In genomic region chr15:49314729-49315128, GRCh38 we compare ENCODE assay signal across 25 cellular contexts.
DNase-seq lines count a peak whose midpoint lies in the region; ATAC-seq, FAIRE-seq and TF ChIP-seq lines count a peak whose summit lies in the region.
"Had no signal": no experiment of that assay in that cellular context is flagged by ENCODE, and none has a peak within 500 bp of the region (broad histone marks: within the 10 kb centered on the region; RNA-seq: fewer than 3 reads in every experiment).

No MANE protein-coding gene starts in this region.

- H3K79me1 ChIP-seq in H1 (ENCODE audit: low read depth, low read length): no peaks in the 10 kb centered on the region

- DNase-seq in G401 (ENCODE audit: low spot score) (peak; percentile 55), H1 (ENCODE audit: low read depth in 1 of 2, low spot score in 2 of 2) (no peak), right cardiac atrium (peak; percentile 27 to 75 (median 65)), GM12891 (ENCODE audit: insufficient read length, low spot score) (no peak), D721Med (ENCODE audit: insufficient read length, low spot score) (no peak)
- no peak for DNase-seq in effector memory CD8-positive, alpha-beta T cell
- DNase-seq: AML-193; CD4-positive, alpha-beta T cell; GDM1; Kasumi-1; MV-4-11; NCI-H1105; NCI-H1436 treated with DMSO at 0.1 percent for 48 hours; NCI-H187 treated with DMSO at 0.1 percent for 48 hours; NCI-H2171 treated with DMSO at 0.1 percent for 48 hours; NCI-H345; NCI-H510A treated with DMSO at 0.1 percent for 48 hours had no signal

- no peak overlapping the region for H3K27ac Mint-ChIP-seq in effector memory CD8-positive, alpha-beta T cell
- H3K27ac Mint-ChIP-seq: CD4-positive, alpha-beta T cell had no signal

- TF ChIP-seq RAD21 in H1 (IDR thresholded peaks at IDR 0.05 in 1 of 2, conservative IDR thresholded peaks at IDR 0.05 in 1 of 2; ENCODE audit: low read depth in 2 of 2, low read length in 2 of 2): no peak

- POLR2A ChIA-PET in H1 (lab: Charles Lee; ENCODE audit: partially characterized antibody): interaction anchor here (0.9 kb wide), 1 partner anchor 14 kb away, joined by 3 read pairs; no protein-coding TSS in a partner anchor

- H3K4me3 Mint-ChIP-seq in effector memory CD8-positive, alpha-beta T cell: no peak overlapping the region
- H3K4me3 Mint-ChIP-seq: CD4-positive, alpha-beta T cell had no signal

- no peak overlapping the region; the same call in 1 of the 2 replicates for H2BK12ac ChIP-seq in H1 (ENCODE audit: low read depth, low read length)

- TF ChIP-seq CTCF in H1 (IDR thresholded peaks at IDR 0.05; ENCODE audit: control extremely low read depth in 1 of 3, insufficient read depth in 1 of 3, low read depth in 1 of 3, low read length in 3 of 3) (no peak), D721Med (IDR thresholded peaks at IDR 0.05; ENCODE audit: insufficient read depth, missing control alignments) (no peak)

- H4K8ac ChIP-seq in H1 (ENCODE audit: extremely low read depth, insufficient read depth, low read length): no peak overlapping the region

- no peak overlapping the region for H3K23ac ChIP-seq in H1 (ENCODE audit: insufficient read length)

- H2AK5ac ChIP-seq in H1 (ENCODE audit: low read depth, low read length): peak overlapping the region; percentile 31; the same call in 1 of the 2 replicates

- ATAC-seq in right cardiac atrium: peak; percentile 52 to 87
- ATAC-seq in effector memory CD8-positive, alpha-beta T cell (replicated peaks): no peak
- ATAC-seq in HG03378 (IDR thresholded peaks at IDR 0.05; ENCODE audit: unreplicated experiment): no peak
- ATAC-seq: GM12878, K562 had no signal

- CTCF ChIA-PET in H1 (lab: Charles Lee; ENCODE audit: partially characterized antibody): interaction anchor here (1.7 kb wide), 1 partner anchor 107 kb away, joined by 4 read pairs; no protein-coding TSS in a partner anchor

- WGBS in H1 (ENCODE audit: extremely low coverage in 1 of 2, insufficient coverage in 1 of 2, insufficient read length in 1 of 2, insufficient replicate concordance in 2 of 2, low coverage in 1 of 2, low lambda C conversion rate in 2 of 2, missing lambda C conversion rate in 1 of 2), 2 experiments: 100% methylated on average over 1 of the region's 1 CpG; no CpG with 5 or more reads in 1 of the 2 experiments
- WGBS in right cardiac atrium: 26% methylated on average over 1 of the region's 1 CpG

- peak overlapping the region; percentile 35 for H4K91ac ChIP-seq in H1 (replicated peaks; ENCODE audit: insufficient read length, low read length)

- H3K9me3 ChIP-seq in HUES6 (ENCODE audit: control insufficient read depth, insufficient read depth, low read depth, low read length): no peaks in the 10 kb centered on the region
- no peaks in the 10 kb centered on the region for H3K9me3 ChIP-seq in H1 (ENCODE audit: insufficient read depth in 2 of 2, low read depth in 1 of 2, low read length in 1 of 2)
- no peaks in the 10 kb centered on the region for H3K9me3 ChIP-seq in right cardiac atrium (ENCODE audit: control insufficient read depth, low read length)
- H3K9me3 ChIP-seq: SJSA1 had no signal

- H3K9ac ChIP-seq in HUES6 (ENCODE audit: low read length): no peak overlapping the region
- H3K9ac ChIP-seq in H1 (replicated peaks in 1 of 4; ENCODE audit: extremely low read depth in 1 of 4, low read depth in 3 of 4, low read length in 3 of 4): no peak overlapping the region
- H3K9ac ChIP-seq: BLaER1 treated with 17β-estradiol and CSF1 and Interleukin-3, amounts not matched to agents 10 nM and 100 nM had no signal

- H3K18ac ChIP-seq in H1 (ENCODE audit: extremely low read depth, low read length): no peak overlapping the region

- peaks cover 0 to 2% of the 10 kb centered on the region in 2 donors for H3K9me3 Mint-ChIP-seq in effector memory CD8-positive, alpha-beta T cell
- H3K9me3 Mint-ChIP-seq: CD4-positive, alpha-beta T cell had no signal

- H3K36me3 Mint-ChIP-seq in effector memory CD8-positive, alpha-beta T cell (ENCODE audit: insufficient read depth): peaks cover 5% of the 10 kb centered on the region

- H3K4me1 ChIP-seq in HUES6 (ENCODE audit: control insufficient read depth, insufficient read depth, low read length): peaks cover 11% of the 10 kb centered on the region
- H3K4me1 ChIP-seq in H1 (replicated peaks in 1 of 4; ENCODE audit: control insufficient read depth in 3 of 4, insufficient read depth in 4 of 4, low read length in 3 of 4): peaks cover 0 to 8% (median 7%) of the 10 kb centered on the region in 4 experiments; a peak in 3 of 7 replicates
- no peaks in the 10 kb centered on the region for H3K4me1 ChIP-seq in right cardiac atrium (ENCODE audit: control insufficient read depth, insufficient read depth, low read length)
- H3K4me1 ChIP-seq: SJSA1 had no signal

- H4K20me1 ChIP-seq in H1 (replicated peaks in 1 of 2; ENCODE audit: control insufficient read depth in 1 of 2, insufficient read depth in 2 of 2, low read length in 2 of 2): no peaks in the 10 kb centered on the region
- H4K20me1 ChIP-seq: BLaER1 treated with 17β-estradiol and CSF1 and Interleukin-3, amounts not matched to agents 10 nM and 100 nM had no signal

- FAIRE-seq in H1 (lab: Jason Lieb, UNC): no peak
- FAIRE-seq in GM12891 (lab: Jason Lieb, UNC): no peak
- FAIRE-seq in D721Med (lab: Jason Lieb, UNC): no peak
- FAIRE-seq: A204.1, GM12878, H54, K562 had no signal

- no peak for TF ChIP-seq POLR2A in H1 (IDR thresholded peaks at IDR 0.05; ENCODE audit: control extremely low read depth in 1 of 2, low read depth in 2 of 2, low read length in 2 of 2)
- TF ChIP-seq POLR2A in GM12891 (IDR thresholded peaks at IDR 0.05; ENCODE audit: low read depth, low read length): no peak

- H3K14ac ChIP-seq in H1 (ENCODE audit: insufficient read length): no peak overlapping the region

- H2BK5ac ChIP-seq in H1 (ENCODE audit: low read depth, low read length): 0 out of 2 replicates have a peak overlapping the region, but pooled peaks have one; percentile 28

- H3K4me3 ChIP-seq in HUES6 (ENCODE audit: low read depth, low read length) (no peak overlapping the region), H1 (ENCODE audit: extremely low read depth in 1 of 4, insufficient read depth in 2 of 4, low read depth in 3 of 4, low read length in 4 of 4) (no peak overlapping the region), right cardiac atrium (ENCODE audit: low read length) (no peak overlapping the region)
- H3K4me3 ChIP-seq: BLaER1 treated with 17β-estradiol and CSF1 and Interleukin-3, amounts not matched to agents 10 nM and 100 nM; GM12878; K562; SJSA1 had no signal

- no peak overlapping the region for H3K56ac ChIP-seq in H1 (replicated peaks; ENCODE audit: insufficient read length, low read depth, low read length)

- H3K79me2 ChIP-seq in H1 (ENCODE audit: control insufficient read depth in 1 of 2, insufficient read depth in 2 of 2, low read length in 2 of 2): no peaks in the 10 kb centered on the region

- H3K4me1 Mint-ChIP-seq in effector memory CD8-positive, alpha-beta T cell (ENCODE audit: low read depth in 2 of 2): peaks cover 10 to 25% of the 10 kb centered on the region in 2 donors

- in situ Hi-C loops in G401 (cut with HindIII; ENCODE audit: low sequenced_read_pairs): no loop called here

- H3K4ac ChIP-seq in H1 (replicated peaks; ENCODE audit: insufficient read length, low read depth, low read length): peak overlapping the region; percentile 44

- intact Hi-C loops in right cardiac atrium (cut with DNase I): no loop called here

- peak overlapping the region; percentile 25 for H4K5ac ChIP-seq in H1 (ENCODE audit: insufficient read length, low read depth, low read length)

- no peak overlapping the region for H3K4me2 ChIP-seq in H1 (ENCODE audit: insufficient read depth in 1 of 2, low read depth in 2 of 2, low read length in 2 of 2)
- H3K4me2 ChIP-seq: BLaER1 treated with 17β-estradiol and CSF1 and Interleukin-3, amounts not matched to agents 10 nM and 100 nM had no signal

- H2AFZ ChIP-seq in H1 (ENCODE audit: low read length): no peak overlapping the region

- no peak overlapping the region for H2BK15ac ChIP-seq in H1 (ENCODE audit: low read length)

- H3K27me3 ChIP-seq in HUES6 (ENCODE audit: control insufficient read depth, insufficient read depth, low read length) (no peaks in the 10 kb centered on the region), H1 (replicated peaks in 1 of 4; ENCODE audit: control insufficient read depth in 3 of 4, extremely low read depth in 1 of 4, insufficient read depth in 3 of 4, low read length in 3 of 4) (no peaks in the 10 kb centered on the region), right cardiac atrium (ENCODE audit: control insufficient read depth, insufficient read depth) (no peaks in the 10 kb centered on the region)
- H3K27me3 ChIP-seq: BLaER1 treated with 17β-estradiol and CSF1 and Interleukin-3, amounts not matched to agents 10 nM and 100 nM; SJSA1 had no signal

- no peak for TF ChIP-seq EP300 in H1 (IDR thresholded peaks at IDR 0.05; ENCODE audit: borderline replicate concordance in 1 of 2, low read depth in 2 of 2, low read length in 2 of 2)

- no peaks in the 10 kb centered on the region for H3K27me3 Mint-ChIP-seq in effector memory CD8-positive, alpha-beta T cell
- H3K27me3 Mint-ChIP-seq: CD4-positive, alpha-beta T cell had no signal

- H2BK120ac ChIP-seq in H1 (replicated peaks; ENCODE audit: low read depth, low read length): peak overlapping the region; percentile 55

- H2BK20ac ChIP-seq in H1 (ENCODE audit: low read length): no peak overlapping the region

- no peaks in the 10 kb centered on the region for H3K23me2 ChIP-seq in H1 (ENCODE audit: low read depth, low read length)

- H3K27ac ChIP-seq in HUES6 (ENCODE audit: low read depth, low read length): peak overlapping the region; percentile 75; the same call in 1 of the 2 replicates
- H3K27ac ChIP-seq in H1 (ENCODE audit: low read depth, low read length): no peak overlapping the region
- H3K27ac ChIP-seq in right cardiac atrium (ENCODE audit: low read length): no peak overlapping the region
- H3K27ac ChIP-seq: BLaER1 treated with 17β-estradiol and CSF1 and Interleukin-3, amounts not matched to agents 10 nM and 100 nM; SJSA1 had no signal

- H3K36me3 ChIP-seq in HUES6 (ENCODE audit: control insufficient read depth, insufficient read depth, low read length) (peaks cover 3% of the 10 kb centered on the region; the same call in 1 of the 2 replicates), H1 (ENCODE audit: control insufficient read depth in 2 of 4, insufficient read depth in 4 of 4, low read length in 3 of 4) (no peaks in the 10 kb centered on the region)
- H3K36me3 ChIP-seq: SJSA1 had no signal

TF ChIP-seq in H1, 55 proteins besides CTCF, POLR2A, EP300 and RAD21:
- TF ChIP-seq SUZ12 (IDR thresholded peaks at IDR 0.05; ENCODE audit: low read length) (no peak), NRF1 (IDR thresholded peaks at IDR 0.05; ENCODE audit: low read depth, low read length) (no peak), SRF (IDR thresholded peaks at IDR 0.05; ENCODE audit: low read depth, low read length) (no peak)

TF ChIP-seq in GM12891, 5 proteins besides CTCF, POLR2A, EP300 and RAD21:
- TF ChIP-seq TAF1 (IDR thresholded peaks at IDR 0.05; ENCODE audit: low read depth, low read length) (no peak), SPI1 (IDR thresholded peaks at IDR 0.05; ENCODE audit: low read depth, low read length) (no peak), POU2F2 (IDR thresholded peaks at IDR 0.05; ENCODE audit: low read depth, low read length) (no peak), POLR2AphosphoS5 (IDR thresholded peaks at IDR 0.05; ENCODE audit: low read depth, low read length) (no peak), PAX5 (IDR thresholded peaks at IDR 0.05; ENCODE audit: insufficient read depth, low read length, severe bottlenecking) (no peak)

Comparison
In these comparisons a context has a peak if more than half of its experiments do, and no peak if none do; other contexts are left out.
1. DNase-seq: peak in G401 (single experiment) and right cardiac atrium (3 of 3); none in H1 (0 of 2), effector memory CD8-positive, alpha-beta T cell (0 of 3), GM12891 (single experiment) and D721Med (single experiment).
2. ATAC-seq: peak in right cardiac atrium (2 of 2); none in effector memory CD8-positive, alpha-beta T cell (single experiment) and HG03378 (single experiment).